ENCODE assay signal across 8 cellular contexts in genomic region chr2:119106301-119106897, GRCh38. TPM values are rescaled to one million over a fixed set of nuclear protein-coding genes. Genes with fewer than 3 reads are reported as not detected.
DNase-seq lines count a peak whose midpoint lies in the region; ATAC-seq and TF ChIP-seq lines count a peak whose summit lies in the region.

No MANE protein-coding gene starts in this region.

- no peaks in the 10 kb centered on the region for H3K36me3 ChIP-seq in HCT116 (ENCODE audit: control insufficient read depth in 1 of 2, insufficient read depth in 2 of 2, low read length in 2 of 2)

- H2AFZ ChIP-seq in HCT116 (ENCODE audit: low read depth, low read length, poor library complexity, severe bottlenecking) = no peak overlapping the region

- BruUV-seq in HCT116 (replicated peaks; lab: Mats Ljungman, UMichigan) = no TSS peak

- POLR2A ChIA-PET in HCT116 (lab: Charles Lee) = no interaction called here

- H3K4me1 ChIP-seq in HCT116 (ENCODE audit: control insufficient read depth in 1 of 2, insufficient read depth in 2 of 2, low read length in 2 of 2) = peaks cover 0 to 6% of the 10 kb centered on the region in 2 experiments; a peak in 2 of 4 replicates

- H3K79me2 ChIP-seq in HCT116 (ENCODE audit: insufficient read depth, low read length) = no peaks in the 10 kb centered on the region

- H3K4me2 ChIP-seq in HCT116 (ENCODE audit: low read length) = no peak overlapping the region

- H4K20me1 ChIP-seq in HCT116 (ENCODE audit: insufficient read depth) = no peaks in the 10 kb centered on the region

- CTCF ChIA-PET in HCT116 (lab: Charles Lee) = no interaction called here

- H3K9ac ChIP-seq in HCT116 (ENCODE audit: low read length) = no peak overlapping the region

- no peak for ATAC-seq in HCT116

- no peak overlapping the region for H3K27ac ChIP-seq in HCT116 (ENCODE audit: low read depth, low read length)

- H3K9me2 ChIP-seq in HCT116 (ENCODE audit: insufficient read depth) = no peaks in the 10 kb centered on the region

- intact Hi-C loops in HCT116 (cut with micrococcal nuclease) = loop anchor here (5.0 kb wide), 1 partner anchor 61 kb away; no protein-coding TSS in a partner anchor

- RAD21 ChIA-PET in HCT116 (lab: Charles Lee; ENCODE audit: low non-redundant PET in 1 of 2, low total read pairs in 2 of 2, uncharacterized antibody in 2 of 2, unreplicated experiment in 2 of 2) = no interaction called here

- no peak for TF ChIP-seq POLR2A in HCT116 (IDR thresholded peaks at IDR 0.05; ENCODE audit: borderline replicate concordance, extremely low read depth, insufficient read depth, insufficient read length)

- no peak overlapping the region for H3K4me3 ChIP-seq in HCT116 (replicated peaks in 1 of 2; ENCODE audit: low read depth in 1 of 2, low read length in 2 of 2)

- H3K27me3 ChIP-seq in HCT116 (ENCODE audit: insufficient read depth, low read length) = no peaks in the 10 kb centered on the region

- DNase-seq in HCT116 (ENCODE audit: low read depth, low spot score) (no peak), RPMI7951 (ENCODE audit: low read depth) (peak; percentile 41), dermis blood vessel endothelial cell (peak; percentile 54), renal cortical epithelial cell (ENCODE audit: low read depth) (peak; percentile 23), COR-L47 (lab: John Stamatoyannopoulos, UW) (no peak), SKM-1 treated with dmso at 0.1 percent for 144 hours (lab: John Stamatoyannopoulos, UW; ENCODE audit: unreplicated experiment) (no peak), NCI-H1417 treated with DMSO at 0.1 percent for 48 hours (lab: John Stamatoyannopoulos, UW) (no peak), NCI-H82 treated with DMSO at 0.1 percent for 48 hours (lab: John Stamatoyannopoulos, UW; ENCODE audit: unreplicated experiment) (no peak)

- no peak for TF ChIP-seq CTCF in HCT116 (IDR thresholded peaks at IDR 0.05 in 2 of 3, conservative IDR thresholded peaks at IDR 0.05 in 1 of 3; ENCODE audit: borderline replicate concordance in 1 of 3, insufficient read depth in 1 of 3, low read depth in 2 of 3, low read length in 2 of 3)

- H3K9me3 ChIP-seq in HCT116 (ENCODE audit: control insufficient read depth in 1 of 2, insufficient read depth in 1 of 2, low read depth in 1 of 2, low read length in 2 of 2) = peaks cover 0 to 17% of the 10 kb centered on the region in 2 experiments; a peak in 1 of 4 replicates

- TF ChIP-seq RAD21 in HCT116 (IDR thresholded peaks at IDR 0.05; ENCODE audit: low read depth) = no peak

TF ChIP-seq in HCT116, 20 proteins besides CTCF, POLR2A, EP300 and RAD21:
- TF ChIP-seq REST (IDR thresholded peaks at IDR 0.05; ENCODE audit: low read depth) (peak; percentile 96), EZH2 (IDR thresholded peaks at IDR 0.05) (no peak)

RNA-seq across cellular contexts. Expression of gene C1QL2, which starts 52.2 kb away (rescaled TPM):
- total RNA-seq in HCT116 (2021; ENCODE audit: unreplicated experiment) (not detected), dermis blood vessel endothelial cell (not detected in 2 replicates), renal cortical epithelial cell (not detected in 2 replicates)
- not detected in 2 replicates for polyA plus RNA-seq in HCT116 (2012)
- total RNA-seq in RPMI7951 (2014; rRNA removed; shearing (Covaris generic)) = not detected in 2 replicates

Comparison
In these comparisons a context has a peak if more than half of its experiments do, and no peak if none do; other contexts are left out.
1. DNase-seq: peak in RPMI7951 (single experiment), dermis blood vessel endothelial cell (single experiment) and renal cortical epithelial cell (single experiment); none in HCT116 (single experiment), COR-L47 (single experiment), SKM-1 treated with dmso at 0.1 percent for 144 hours (single experiment), NCI-H1417 treated with DMSO at 0.1 percent for 48 hours (single experiment) and NCI-H82 treated with DMSO at 0.1 percent for 48 hours (single experiment).